In genomic region chr14:96699666-96700065, GRCh38 we compare ENCODE assay signal across 1 cellular context.
TF ChIP-seq lines count a peak whose summit lies in the region.

No MANE protein-coding gene starts in this region.

TF ChIP-seq in GM12878, 131 proteins besides CTCF, POLR2A, EP300 and RAD21 (continued from another document):
- no peak for TF ChIP-seq IRF5 (IDR thresholded peaks at IDR 0.05; ENCODE audit: borderline replicate concordance)
- TF ChIP-seq NKRF (conservative IDR thresholded peaks at IDR 0.05), result no peak
- no peak for TF ChIP-seq IKZF2 (IDR thresholded peaks at IDR 0.05)
- no peak for TF ChIP-seq HDAC2 (IDR thresholded peaks at IDR 0.05)
- TF ChIP-seq EED (IDR thresholded peaks at IDR 0.05; ENCODE audit: low read depth), result no peak
- no peak for TF ChIP-seq JUNB (IDR thresholded peaks at IDR 0.05)
- no peak for TF ChIP-seq CREB1 (IDR thresholded peaks at IDR 0.05; ENCODE audit: low read depth)
- no peak for TF ChIP-seq NBN (IDR thresholded peaks at IDR 0.05)
- TF ChIP-seq SP1 (IDR thresholded peaks at IDR 0.05; ENCODE audit: low read depth, low read length), result no peak
- TF ChIP-seq REST (IDR thresholded peaks at IDR 0.05; ENCODE audit: low read depth, low read length), result no peak
- no peak for TF ChIP-seq GATAD2B (conservative IDR thresholded peaks at IDR 0.05; ENCODE audit: low read depth)
- no peak for TF ChIP-seq HDGF (IDR thresholded peaks at IDR 0.05)
- TF ChIP-seq TBL1XR1 (IDR thresholded peaks at IDR 0.05; ENCODE audit: low read depth, low read length), result no peak
- no peak for TF ChIP-seq TCF12 (IDR thresholded peaks at IDR 0.05; ENCODE audit: low read depth, low read length)
- TF ChIP-seq JUND (IDR thresholded peaks at IDR 0.05; ENCODE audit: low read depth, low read length), result no peak
